1 cellular context compared by ENCODE assay signal in the genomic region with DNA sequence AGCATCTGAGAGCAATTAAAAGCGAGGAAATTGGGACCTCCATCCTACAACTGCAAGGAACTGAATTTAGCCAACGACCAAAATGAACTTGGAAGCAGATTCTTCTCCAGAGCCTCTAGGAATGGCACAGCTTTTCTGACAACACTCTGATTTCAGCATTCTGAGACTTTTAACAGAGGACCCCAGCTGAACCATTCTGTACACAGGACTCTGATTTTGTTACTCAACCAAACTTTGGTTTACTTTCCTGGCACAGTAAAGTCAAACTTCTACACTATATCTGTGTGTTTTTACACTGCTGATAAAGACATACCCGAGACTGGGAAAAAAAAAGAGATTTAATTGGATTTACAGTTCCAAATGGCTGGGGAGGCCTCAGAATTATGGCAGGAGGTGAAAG.
A peak's percentile ranks its signal among the peaks of the same experiment; 100 is the strongest.
TF ChIP-seq lines count a peak whose summit lies in the region.

No MANE protein-coding gene starts in this region.

TF ChIP-seq in liver, 16 proteins besides CTCF, POLR2A, EP300 and RAD21 (continued from another document):
- TF ChIP-seq, protein P1, sequence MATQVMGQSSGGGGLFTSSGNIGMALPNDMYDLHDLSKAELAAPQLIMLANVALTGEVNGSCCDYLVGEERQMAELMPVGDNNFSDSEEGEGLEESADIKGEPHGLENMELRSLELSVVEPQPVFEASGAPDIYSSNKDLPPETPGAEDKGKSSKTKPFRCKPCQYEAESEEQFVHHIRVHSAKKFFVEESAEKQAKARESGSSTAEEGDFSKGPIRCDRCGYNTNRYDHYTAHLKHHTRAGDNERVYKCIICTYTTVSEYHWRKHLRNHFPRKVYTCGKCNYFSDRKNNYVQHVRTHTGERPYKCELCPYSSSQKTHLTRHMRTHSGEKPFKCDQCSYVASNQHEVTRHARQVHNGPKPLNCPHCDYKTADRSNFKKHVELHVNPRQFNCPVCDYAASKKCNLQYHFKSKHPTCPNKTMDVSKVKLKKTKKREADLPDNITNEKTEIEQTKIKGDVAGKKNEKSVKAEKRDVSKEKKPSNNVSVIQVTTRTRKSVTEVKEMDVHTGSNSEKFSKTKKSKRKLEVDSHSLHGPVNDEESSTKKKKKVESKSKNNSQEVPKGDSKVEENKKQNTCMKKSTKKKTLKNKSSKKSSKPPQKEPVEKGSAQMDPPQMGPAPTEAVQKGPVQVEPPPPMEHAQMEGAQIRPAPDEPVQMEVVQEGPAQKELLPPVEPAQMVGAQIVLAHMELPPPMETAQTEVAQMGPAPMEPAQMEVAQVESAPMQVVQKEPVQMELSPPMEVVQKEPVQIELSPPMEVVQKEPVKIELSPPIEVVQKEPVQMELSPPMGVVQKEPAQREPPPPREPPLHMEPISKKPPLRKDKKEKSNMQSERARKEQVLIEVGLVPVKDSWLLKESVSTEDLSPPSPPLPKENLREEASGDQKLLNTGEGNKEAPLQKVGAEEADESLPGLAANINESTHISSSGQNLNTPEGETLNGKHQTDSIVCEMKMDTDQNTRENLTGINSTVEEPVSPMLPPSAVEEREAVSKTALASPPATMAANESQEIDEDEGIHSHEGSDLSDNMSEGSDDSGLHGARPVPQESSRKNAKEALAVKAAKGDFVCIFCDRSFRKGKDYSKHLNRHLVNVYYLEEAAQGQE (IDR thresholded peaks at IDR 0.05), result no peak
- TF ChIP-seq FOXA1 (IDR thresholded peaks at IDR 0.05), result peak; percentile 26
- TF ChIP-seq SP1 (IDR thresholded peaks at IDR 0.05), result no peak
- TF ChIP-seq, protein P2, sequence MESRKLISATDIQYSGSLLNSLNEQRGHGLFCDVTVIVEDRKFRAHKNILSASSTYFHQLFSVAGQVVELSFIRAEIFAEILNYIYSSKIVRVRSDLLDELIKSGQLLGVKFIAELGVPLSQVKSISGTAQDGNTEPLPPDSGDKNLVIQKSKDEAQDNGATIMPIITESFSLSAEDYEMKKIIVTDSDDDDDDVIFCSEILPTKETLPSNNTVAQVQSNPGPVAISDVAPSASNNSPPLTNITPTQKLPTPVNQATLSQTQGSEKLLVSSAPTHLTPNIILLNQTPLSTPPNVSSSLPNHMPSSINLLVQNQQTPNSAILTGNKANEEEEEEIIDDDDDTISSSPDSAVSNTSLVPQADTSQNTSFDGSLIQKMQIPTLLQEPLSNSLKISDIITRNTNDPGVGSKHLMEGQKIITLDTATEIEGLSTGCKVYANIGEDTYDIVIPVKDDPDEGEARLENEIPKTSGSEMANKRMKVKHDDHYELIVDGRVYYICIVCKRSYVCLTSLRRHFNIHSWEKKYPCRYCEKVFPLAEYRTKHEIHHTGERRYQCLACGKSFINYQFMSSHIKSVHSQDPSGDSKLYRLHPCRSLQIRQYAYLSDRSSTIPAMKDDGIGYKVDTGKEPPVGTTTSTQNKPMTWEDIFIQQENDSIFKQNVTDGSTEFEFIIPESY (IDR thresholded peaks at IDR 0.05), result no peak
- no peak for TF ChIP-seq GABPA (IDR thresholded peaks at IDR 0.05 in 1 of 2, conservative IDR thresholded peaks at IDR 0.05 in 1 of 2)
- peak; percentile 58 for TF ChIP-seq FOXA2 (IDR thresholded peaks at IDR 0.05)
- TF ChIP-seq, protein P3, sequence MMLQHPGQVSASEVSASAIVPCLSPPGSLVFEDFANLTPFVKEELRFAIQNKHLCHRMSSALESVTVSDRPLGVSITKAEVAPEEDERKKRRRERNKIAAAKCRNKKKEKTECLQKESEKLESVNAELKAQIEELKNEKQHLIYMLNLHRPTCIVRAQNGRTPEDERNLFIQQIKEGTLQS (IDR thresholded peaks at IDR 0.05), result no peak
- no peak for TF ChIP-seq TAF1 (conservative IDR thresholded peaks at IDR 0.05)
- no peak for TF ChIP-seq MAX (IDR thresholded peaks at IDR 0.05)
- TF ChIP-seq YY1 (IDR thresholded peaks at IDR 0.05), result no peak
- peak; percentile 45 to 54 for TF ChIP-seq HNF4A (conservative IDR thresholded peaks at IDR 0.05)
- TF ChIP-seq RXRA (IDR thresholded peaks at IDR 0.05), result peak; percentile 45 to 54
TF ChIP-seq in liver: peak in this region for 5.
